In genomic region chr21:39503138-39503762, GRCh38 we compare ENCODE assay signal across 1 cellular context.
TF ChIP-seq lines count a peak whose summit lies in the region.

No MANE protein-coding gene starts in this region.

TF ChIP-seq in HepG2, 621 proteins besides CTCF, POLR2A, EP300 and RAD21:
- no peak for TF ChIP-seq BRF2 (CRISPR knock-in tag; IDR thresholded peaks at IDR 0.05)
- TF ChIP-seq ZNF660 (CRISPR knock-in tag; IDR thresholded peaks at IDR 0.05; ENCODE audit: borderline replicate concordance, low read depth) = no peak
- TF ChIP-seq THRA (CRISPR knock-in tag; IDR thresholded peaks at IDR 0.05; ENCODE audit: borderline replicate concordance) = no peak
TF ChIP-seq in HepG2: peak in this region for 0.
